1 cellular context compared by ENCODE assay signal in the genomic region with DNA sequence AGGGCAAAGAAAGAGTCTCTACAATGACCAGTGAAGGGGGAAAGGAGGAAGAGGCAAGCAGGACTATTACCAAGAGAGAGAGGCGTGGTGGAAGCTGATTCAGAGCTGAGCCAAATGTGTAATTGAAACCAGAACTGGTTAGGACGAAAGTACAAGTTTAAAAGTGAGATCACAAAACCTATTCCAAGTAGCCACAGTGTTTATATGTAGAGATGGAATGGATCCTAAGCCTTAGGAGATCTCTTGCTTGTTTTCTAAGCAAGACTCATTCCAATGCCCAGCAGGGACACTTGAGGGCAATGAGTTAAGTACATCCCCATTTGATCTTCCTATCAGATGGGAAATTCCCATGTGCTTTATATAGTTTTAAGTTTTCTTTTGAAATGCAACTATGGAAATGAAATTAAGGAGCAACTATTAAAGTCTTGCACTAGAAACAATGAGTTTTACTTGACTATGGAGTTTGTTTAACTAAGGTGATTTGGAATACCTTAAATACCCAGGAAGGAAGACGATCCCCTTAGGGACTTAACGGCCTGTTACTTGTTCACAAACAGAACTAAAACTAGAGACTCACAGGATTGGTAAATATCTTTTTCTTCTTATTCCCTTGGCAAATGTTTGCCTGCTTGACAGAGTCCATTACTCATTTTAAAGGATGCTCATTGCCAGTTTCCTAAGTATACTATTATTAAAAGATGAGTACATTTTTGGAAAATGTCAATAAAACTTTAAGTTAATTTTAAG.
TF ChIP-seq lines count a peak whose summit lies in the region.

No MANE protein-coding gene starts in this region.

TF ChIP-seq in GM12878, 131 proteins besides CTCF, POLR2A, EP300 and RAD21 (continued from another document and continues in another):
- TF ChIP-seq, protein P1, sequence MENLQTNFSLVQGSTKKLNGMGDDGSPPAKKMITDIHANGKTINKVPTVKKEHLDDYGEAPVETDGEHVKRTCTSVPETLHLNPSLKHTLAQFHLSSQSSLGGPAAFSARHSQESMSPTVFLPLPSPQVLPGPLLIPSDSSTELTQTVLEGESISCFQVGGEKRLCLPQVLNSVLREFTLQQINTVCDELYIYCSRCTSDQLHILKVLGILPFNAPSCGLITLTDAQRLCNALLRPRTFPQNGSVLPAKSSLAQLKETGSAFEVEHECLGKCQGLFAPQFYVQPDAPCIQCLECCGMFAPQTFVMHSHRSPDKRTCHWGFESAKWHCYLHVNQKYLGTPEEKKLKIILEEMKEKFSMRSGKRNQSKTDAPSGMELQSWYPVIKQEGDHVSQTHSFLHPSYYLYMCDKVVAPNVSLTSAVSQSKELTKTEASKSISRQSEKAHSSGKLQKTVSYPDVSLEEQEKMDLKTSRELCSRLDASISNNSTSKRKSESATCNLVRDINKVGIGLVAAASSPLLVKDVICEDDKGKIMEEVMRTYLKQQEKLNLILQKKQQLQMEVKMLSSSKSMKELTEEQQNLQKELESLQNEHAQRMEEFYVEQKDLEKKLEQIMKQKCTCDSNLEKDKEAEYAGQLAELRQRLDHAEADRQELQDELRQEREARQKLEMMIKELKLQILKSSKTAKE (IDR thresholded peaks at IDR 0.05; ENCODE audit: low read depth, poor library complexity, severe bottlenecking) = no peak
- TF ChIP-seq TARDBP (IDR thresholded peaks at IDR 0.05; ENCODE audit: borderline replicate concordance) (no peak), GABPA (IDR thresholded peaks at IDR 0.05; ENCODE audit: low read depth) (no peak), KDM1A (IDR thresholded peaks at IDR 0.05; ENCODE audit: borderline replicate concordance) (no peak), TCF12 (IDR thresholded peaks at IDR 0.05; ENCODE audit: low read depth, low read length) (no peak), ETV6 (conservative IDR thresholded peaks at IDR 0.05 in 1 of 2, IDR thresholded peaks at IDR 0.05 in 1 of 2; ENCODE audit: borderline replicate concordance in 1 of 2, low read depth in 1 of 2) (peak in 1 of 2 experiments; percentile 98; a peak in 2 of 4 replicates), SUZ12 (IDR thresholded peaks at IDR 0.05; ENCODE audit: unreplicated experiment) (no peak), SMAD1 (IDR thresholded peaks at IDR 0.05; ENCODE audit: low read depth, partially characterized antibody) (no peak), MXI1 (IDR thresholded peaks at IDR 0.05; ENCODE audit: low read depth, low read length) (no peak; the same call in 1 of the 2 replicates), HCFC1 (IDR thresholded peaks at IDR 0.05; ENCODE audit: low read length) (no peak), MEF2B (IDR thresholded peaks at IDR 0.05; ENCODE audit: partially characterized antibody, poor library complexity, severe bottlenecking) (no peak), POU2F2 (IDR thresholded peaks at IDR 0.05; ENCODE audit: borderline replicate concordance, low read depth, low read length) (peak; percentile 52; the same call in 1 of the 3 replicates), FOXK2 (IDR thresholded peaks at IDR 0.05) (no peak), GATAD2B (conservative IDR thresholded peaks at IDR 0.05; ENCODE audit: low read depth) (no peak), TAF1 (IDR thresholded peaks at IDR 0.05; ENCODE audit: borderline replicate concordance, low read depth, low read length) (no peak), ZSCAN29 (IDR thresholded peaks at IDR 0.05) (no peak), TBL1XR1 (IDR thresholded peaks at IDR 0.05; ENCODE audit: low read depth, low read length) (0 out of 2 replicates have a peak, but pooled peaks have one; percentile 49), YY1 (IDR thresholded peaks at IDR 0.05; ENCODE audit: low read depth, low read length) (no peak), BMI1 (IDR thresholded peaks at IDR 0.05; ENCODE audit: borderline replicate concordance) (no peak; the same call in 1 of the 2 replicates), TCF7 (IDR thresholded peaks at IDR 0.05; ENCODE audit: borderline replicate concordance) (no peak), CBX3 (IDR thresholded peaks at IDR 0.05; ENCODE audit: borderline replicate concordance, low read depth) (no peak), IRF4 (IDR thresholded peaks at IDR 0.05; ENCODE audit: low read depth, low read length) (peak; percentile 61; the same call in 1 of the 2 replicates), ZNF24 (IDR thresholded peaks at IDR 0.05) (no peak), STAT3 (IDR thresholded peaks at IDR 0.05; ENCODE audit: low read depth, low read length) (no peak), CREM (IDR thresholded peaks at IDR 0.05; ENCODE audit: low read depth) (peak; percentile 76; the same call in 1 of the 2 replicates), YBX1 (IDR thresholded peaks at IDR 0.05) (no peak), EZH2 (IDR thresholded peaks at IDR 0.05; ENCODE audit: borderline replicate concordance, control insufficient read depth, low read depth, low read length) (no peak), SPI1 (IDR thresholded peaks at IDR 0.05; ENCODE audit: borderline replicate concordance, insufficient read depth, low read depth, low read length) (peak; percentile 66; the same call in 1 of the 2 replicates), PAX5 (IDR thresholded peaks at IDR 0.05; ENCODE audit: borderline replicate concordance, low read depth, low read length) (peak; percentile 58)
- TF ChIP-seq, protein P2, sequence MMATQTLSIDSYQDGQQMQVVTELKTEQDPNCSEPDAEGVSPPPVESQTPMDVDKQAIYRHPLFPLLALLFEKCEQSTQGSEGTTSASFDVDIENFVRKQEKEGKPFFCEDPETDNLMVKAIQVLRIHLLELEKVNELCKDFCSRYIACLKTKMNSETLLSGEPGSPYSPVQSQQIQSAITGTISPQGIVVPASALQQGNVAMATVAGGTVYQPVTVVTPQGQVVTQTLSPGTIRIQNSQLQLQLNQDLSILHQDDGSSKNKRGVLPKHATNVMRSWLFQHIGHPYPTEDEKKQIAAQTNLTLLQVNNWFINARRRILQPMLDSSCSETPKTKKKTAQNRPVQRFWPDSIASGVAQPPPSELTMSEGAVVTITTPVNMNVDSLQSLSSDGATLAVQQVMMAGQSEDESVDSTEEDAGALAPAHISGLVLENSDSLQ (IDR thresholded peaks at IDR 0.05) = no peak
- TF ChIP-seq, protein P3, sequence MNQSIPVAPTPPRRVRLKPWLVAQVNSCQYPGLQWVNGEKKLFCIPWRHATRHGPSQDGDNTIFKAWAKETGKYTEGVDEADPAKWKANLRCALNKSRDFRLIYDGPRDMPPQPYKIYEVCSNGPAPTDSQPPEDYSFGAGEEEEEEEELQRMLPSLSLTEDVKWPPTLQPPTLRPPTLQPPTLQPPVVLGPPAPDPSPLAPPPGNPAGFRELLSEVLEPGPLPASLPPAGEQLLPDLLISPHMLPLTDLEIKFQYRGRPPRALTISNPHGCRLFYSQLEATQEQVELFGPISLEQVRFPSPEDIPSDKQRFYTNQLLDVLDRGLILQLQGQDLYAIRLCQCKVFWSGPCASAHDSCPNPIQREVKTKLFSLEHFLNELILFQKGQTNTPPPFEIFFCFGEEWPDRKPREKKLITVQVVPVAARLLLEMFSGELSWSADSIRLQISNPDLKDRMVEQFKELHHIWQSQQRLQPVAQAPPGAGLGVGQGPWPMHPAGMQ (IDR thresholded peaks at IDR 0.05; ENCODE audit: borderline replicate concordance) = no peak
- TF ChIP-seq, protein P4, sequence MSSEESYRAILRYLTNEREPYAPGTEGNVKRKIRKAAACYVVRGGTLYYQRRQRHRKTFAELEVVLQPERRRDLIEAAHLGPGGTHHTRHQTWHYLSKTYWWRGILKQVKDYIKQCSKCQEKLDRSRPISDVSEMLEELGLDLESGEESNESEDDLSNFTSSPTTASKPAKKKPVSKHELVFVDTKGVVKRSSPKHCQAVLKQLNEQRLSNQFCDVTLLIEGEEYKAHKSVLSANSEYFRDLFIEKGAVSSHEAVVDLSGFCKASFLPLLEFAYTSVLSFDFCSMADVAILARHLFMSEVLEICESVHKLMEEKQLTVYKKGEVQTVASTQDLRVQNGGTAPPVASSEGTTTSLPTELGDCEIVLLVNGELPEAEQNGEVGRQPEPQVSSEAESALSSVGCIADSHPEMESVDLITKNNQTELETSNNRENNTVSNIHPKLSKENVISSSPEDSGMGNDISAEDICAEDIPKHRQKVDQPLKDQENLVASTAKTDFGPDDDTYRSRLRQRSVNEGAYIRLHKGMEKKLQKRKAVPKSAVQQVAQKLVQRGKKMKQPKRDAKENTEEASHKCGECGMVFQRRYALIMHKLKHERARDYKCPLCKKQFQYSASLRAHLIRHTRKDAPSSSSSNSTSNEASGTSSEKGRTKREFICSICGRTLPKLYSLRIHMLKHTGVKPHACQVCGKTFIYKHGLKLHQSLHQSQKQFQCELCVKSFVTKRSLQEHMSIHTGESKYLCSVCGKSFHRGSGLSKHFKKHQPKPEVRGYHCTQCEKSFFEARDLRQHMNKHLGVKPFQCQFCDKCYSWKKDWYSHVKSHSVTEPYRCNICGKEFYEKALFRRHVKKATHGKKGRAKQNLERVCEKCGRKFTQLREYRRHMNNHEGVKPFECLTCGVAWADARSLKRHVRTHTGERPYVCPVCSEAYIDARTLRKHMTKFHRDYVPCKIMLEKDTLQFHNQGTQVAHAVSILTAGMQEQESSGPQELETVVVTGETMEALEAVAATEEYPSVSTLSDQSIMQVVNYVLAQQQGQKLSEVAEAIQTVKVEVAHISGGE (CRISPR knock-in tag; IDR thresholded peaks at IDR 0.05) = no peak
- TF ChIP-seq, protein P5, sequence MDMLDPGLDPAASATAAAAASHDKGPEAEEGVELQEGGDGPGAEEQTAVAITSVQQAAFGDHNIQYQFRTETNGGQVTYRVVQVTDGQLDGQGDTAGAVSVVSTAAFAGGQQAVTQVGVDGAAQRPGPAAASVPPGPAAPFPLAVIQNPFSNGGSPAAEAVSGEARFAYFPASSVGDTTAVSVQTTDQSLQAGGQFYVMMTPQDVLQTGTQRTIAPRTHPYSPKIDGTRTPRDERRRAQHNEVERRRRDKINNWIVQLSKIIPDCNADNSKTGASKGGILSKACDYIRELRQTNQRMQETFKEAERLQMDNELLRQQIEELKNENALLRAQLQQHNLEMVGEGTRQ (IDR thresholded peaks at IDR 0.05; ENCODE audit: borderline replicate concordance, low read depth, low read length) = no peak
- TF ChIP-seq, protein P6, sequence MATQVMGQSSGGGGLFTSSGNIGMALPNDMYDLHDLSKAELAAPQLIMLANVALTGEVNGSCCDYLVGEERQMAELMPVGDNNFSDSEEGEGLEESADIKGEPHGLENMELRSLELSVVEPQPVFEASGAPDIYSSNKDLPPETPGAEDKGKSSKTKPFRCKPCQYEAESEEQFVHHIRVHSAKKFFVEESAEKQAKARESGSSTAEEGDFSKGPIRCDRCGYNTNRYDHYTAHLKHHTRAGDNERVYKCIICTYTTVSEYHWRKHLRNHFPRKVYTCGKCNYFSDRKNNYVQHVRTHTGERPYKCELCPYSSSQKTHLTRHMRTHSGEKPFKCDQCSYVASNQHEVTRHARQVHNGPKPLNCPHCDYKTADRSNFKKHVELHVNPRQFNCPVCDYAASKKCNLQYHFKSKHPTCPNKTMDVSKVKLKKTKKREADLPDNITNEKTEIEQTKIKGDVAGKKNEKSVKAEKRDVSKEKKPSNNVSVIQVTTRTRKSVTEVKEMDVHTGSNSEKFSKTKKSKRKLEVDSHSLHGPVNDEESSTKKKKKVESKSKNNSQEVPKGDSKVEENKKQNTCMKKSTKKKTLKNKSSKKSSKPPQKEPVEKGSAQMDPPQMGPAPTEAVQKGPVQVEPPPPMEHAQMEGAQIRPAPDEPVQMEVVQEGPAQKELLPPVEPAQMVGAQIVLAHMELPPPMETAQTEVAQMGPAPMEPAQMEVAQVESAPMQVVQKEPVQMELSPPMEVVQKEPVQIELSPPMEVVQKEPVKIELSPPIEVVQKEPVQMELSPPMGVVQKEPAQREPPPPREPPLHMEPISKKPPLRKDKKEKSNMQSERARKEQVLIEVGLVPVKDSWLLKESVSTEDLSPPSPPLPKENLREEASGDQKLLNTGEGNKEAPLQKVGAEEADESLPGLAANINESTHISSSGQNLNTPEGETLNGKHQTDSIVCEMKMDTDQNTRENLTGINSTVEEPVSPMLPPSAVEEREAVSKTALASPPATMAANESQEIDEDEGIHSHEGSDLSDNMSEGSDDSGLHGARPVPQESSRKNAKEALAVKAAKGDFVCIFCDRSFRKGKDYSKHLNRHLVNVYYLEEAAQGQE (IDR thresholded peaks at IDR 0.05; ENCODE audit: low read depth, low read length) = no peak
- TF ChIP-seq, protein P7, sequence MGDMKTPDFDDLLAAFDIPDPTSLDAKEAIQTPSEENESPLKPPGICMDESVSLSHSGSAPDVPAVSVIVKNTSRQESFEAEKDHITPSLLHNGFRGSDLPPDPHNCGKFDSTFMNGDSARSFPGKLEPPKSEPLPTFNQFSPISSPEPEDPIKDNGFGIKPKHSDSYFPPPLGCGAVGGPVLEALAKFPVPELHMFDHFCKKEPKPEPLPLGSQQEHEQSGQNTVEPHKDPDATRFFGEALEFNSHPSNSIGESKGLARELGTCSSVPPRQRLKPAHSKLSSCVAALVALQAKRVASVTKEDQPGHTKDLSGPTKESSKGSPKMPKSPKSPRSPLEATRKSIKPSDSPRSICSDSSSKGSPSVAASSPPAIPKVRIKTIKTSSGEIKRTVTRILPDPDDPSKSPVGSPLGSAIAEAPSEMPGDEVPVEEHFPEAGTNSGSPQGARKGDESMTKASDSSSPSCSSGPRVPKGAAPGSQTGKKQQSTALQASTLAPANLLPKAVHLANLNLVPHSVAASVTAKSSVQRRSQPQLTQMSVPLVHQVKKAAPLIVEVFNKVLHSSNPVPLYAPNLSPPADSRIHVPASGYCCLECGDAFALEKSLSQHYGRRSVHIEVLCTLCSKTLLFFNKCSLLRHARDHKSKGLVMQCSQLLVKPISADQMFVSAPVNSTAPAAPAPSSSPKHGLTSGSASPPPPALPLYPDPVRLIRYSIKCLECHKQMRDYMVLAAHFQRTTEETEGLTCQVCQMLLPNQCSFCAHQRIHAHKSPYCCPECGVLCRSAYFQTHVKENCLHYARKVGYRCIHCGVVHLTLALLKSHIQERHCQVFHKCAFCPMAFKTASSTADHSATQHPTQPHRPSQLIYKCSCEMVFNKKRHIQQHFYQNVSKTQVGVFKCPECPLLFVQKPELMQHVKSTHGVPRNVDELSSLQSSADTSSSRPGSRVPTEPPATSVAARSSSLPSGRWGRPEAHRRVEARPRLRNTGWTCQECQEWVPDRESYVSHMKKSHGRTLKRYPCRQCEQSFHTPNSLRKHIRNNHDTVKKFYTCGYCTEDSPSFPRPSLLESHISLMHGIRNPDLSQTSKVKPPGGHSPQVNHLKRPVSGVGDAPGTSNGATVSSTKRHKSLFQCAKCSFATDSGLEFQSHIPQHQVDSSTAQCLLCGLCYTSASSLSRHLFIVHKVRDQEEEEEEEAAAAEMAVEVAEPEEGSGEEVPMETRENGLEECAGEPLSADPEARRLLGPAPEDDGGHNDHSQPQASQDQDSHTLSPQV (IDR thresholded peaks at IDR 0.05) = no peak
- TF ChIP-seq, protein P8, sequence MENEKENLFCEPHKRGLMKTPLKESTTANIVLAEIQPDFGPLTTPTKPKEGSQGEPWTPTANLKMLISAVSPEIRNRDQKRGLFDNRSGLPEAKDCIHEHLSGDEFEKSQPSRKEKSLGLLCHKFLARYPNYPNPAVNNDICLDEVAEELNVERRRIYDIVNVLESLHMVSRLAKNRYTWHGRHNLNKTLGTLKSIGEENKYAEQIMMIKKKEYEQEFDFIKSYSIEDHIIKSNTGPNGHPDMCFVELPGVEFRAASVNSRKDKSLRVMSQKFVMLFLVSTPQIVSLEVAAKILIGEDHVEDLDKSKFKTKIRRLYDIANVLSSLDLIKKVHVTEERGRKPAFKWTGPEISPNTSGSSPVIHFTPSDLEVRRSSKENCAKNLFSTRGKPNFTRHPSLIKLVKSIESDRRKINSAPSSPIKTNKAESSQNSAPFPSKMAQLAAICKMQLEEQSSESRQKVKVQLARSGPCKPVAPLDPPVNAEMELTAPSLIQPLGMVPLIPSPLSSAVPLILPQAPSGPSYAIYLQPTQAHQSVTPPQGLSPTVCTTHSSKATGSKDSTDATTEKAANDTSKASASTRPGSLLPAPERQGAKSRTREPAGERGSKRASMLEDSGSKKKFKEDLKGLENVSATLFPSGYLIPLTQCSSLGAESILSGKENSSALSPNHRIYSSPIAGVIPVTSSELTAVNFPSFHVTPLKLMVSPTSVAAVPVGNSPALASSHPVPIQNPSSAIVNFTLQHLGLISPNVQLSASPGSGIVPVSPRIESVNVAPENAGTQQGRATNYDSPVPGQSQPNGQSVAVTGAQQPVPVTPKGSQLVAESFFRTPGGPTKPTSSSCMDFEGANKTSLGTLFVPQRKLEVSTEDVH (IDR thresholded peaks at IDR 0.05; ENCODE audit: low read depth, partially characterized antibody) = no peak
